Comparison of ENCODE assay signal across 9 cellular contexts in genomic region chr6:31900917-31901414, GRCh38. TPM values are rescaled to one million over a fixed set of nuclear protein-coding genes. Genes with fewer than 3 reads are reported as not detected.
DNase-seq lines count a peak whose midpoint lies in the region; ATAC-seq and TF ChIP-seq lines count a peak whose summit lies in the region.
"Had no signal": no experiment of that assay in that cellular context is flagged by ENCODE, and none has a peak within 500 bp of the region (broad histone marks: within the 10 kb centered on the region; RNA-seq: fewer than 3 reads in every experiment).

No MANE protein-coding gene starts in this region.

- DNase-seq in GM23248 = peak; percentile 26
- DNase-seq in retina = peak; percentile 61
- no peak for DNase-seq in NCI-H146 (lab: John Stamatoyannopoulos, UW)
- no peak for DNase-seq in DMS114 treated with DMSO at 0.1 percent for 48 hours (lab: John Stamatoyannopoulos, UW; ENCODE audit: unreplicated experiment)
- no peak for DNase-seq in NCI-H2107 (lab: John Stamatoyannopoulos, UW)
- DNase-seq in LoVo (ENCODE audit: low spot score) = no peak

- WGBS in GM23248 (ENCODE audit: low coverage in 1 of 2, low lambda C conversion rate in 2 of 2, missing lambda C conversion rate in 2 of 2), 2 experiments = 35 to 44% methylated on average over 28 to 29 of the region's 29 CpGs
- WGBS in gastroesophageal sphincter (ENCODE audit: low coverage in 1 of 2), 2 donors = no CpG with 5 or more reads among the region's 29 CpGs

- in situ Hi-C loops in GM23248 (cut with MboI) = no loop called here

- TF ChIP-seq CTCF in VCaP (conservative IDR thresholded peaks at IDR 0.05) = no peak
- no peak for TF ChIP-seq CTCF in gastroesophageal sphincter (IDR thresholded peaks at IDR 0.05)

- H3K27ac ChIP-seq in GM23248 (peak overlapping the region; percentile 70), VCaP (peak overlapping the region; percentile 92), gastroesophageal sphincter (peak overlapping the region in 3 of 4 donors; percentile 87 to 92 (median 89))

- H3K9ac ChIP-seq in GM23248 = peak overlapping the region; percentile 83

- H3K4me1 ChIP-seq in GM23248 (ENCODE audit: insufficient read depth) (peaks cover 10% of the 10 kb centered on the region), gastroesophageal sphincter (peaks cover 3 to 70% (median 14%) of the 10 kb centered on the region in 3 donors)

- no peak for ATAC-seq in gastroesophageal sphincter

- H3K9me2 ChIP-seq in GM23248 (ENCODE audit: insufficient read depth) = no peaks in the 10 kb centered on the region

- H3K79me2 ChIP-seq in GM23248 (ENCODE audit: insufficient read depth) = peaks cover 6% of the 10 kb centered on the region; the same call in 1 of the 2 replicates

- H3K36me3 ChIP-seq in GM23248 (ENCODE audit: low read depth) (no peaks in the 10 kb centered on the region), gastroesophageal sphincter (peaks cover 0 to 6% of the 10 kb centered on the region in 2 donors)

- TF ChIP-seq POLR2A in gastroesophageal sphincter (IDR thresholded peaks at IDR 0.05) = no peak

- H3K9me3 ChIP-seq in GM23248 (ENCODE audit: low read depth) (no peaks in the 10 kb centered on the region), gastroesophageal sphincter (no peaks in the 10 kb centered on the region)

- peaks cover 13% of the 10 kb centered on the region for H3F3A ChIP-seq in GM23248 (ENCODE audit: insufficient read depth)

- H3K4me3 ChIP-seq in GM23248 (peak overlapping the region; percentile 78), gastroesophageal sphincter (peak overlapping the region; percentile 49 to 79)

- H4K20me1 ChIP-seq in GM23248 (ENCODE audit: insufficient read depth) = no peaks in the 10 kb centered on the region

- no peak for TF ChIP-seq EP300 in gastroesophageal sphincter (IDR thresholded peaks at IDR 0.05)

- peak overlapping the region; percentile 78 for H3K4me2 ChIP-seq in GM23248 (ENCODE audit: unreplicated experiment)

- H2AFZ ChIP-seq in GM23248 = no peak overlapping the region

- H3K27me3 ChIP-seq in GM23248 (replicated peaks; ENCODE audit: insufficient read depth) (no peaks in the 10 kb centered on the region), gastroesophageal sphincter (no peaks in the 10 kb centered on the region)

RNA-seq across cellular contexts. Expression of gene ZBTB12, which starts 0.9 kb away (rescaled TPM):
- 2.0 and 6.1 TPM in 2 replicates for total RNA-seq in GM23248 (2014; rRNA removed; shearing (Covaris generic))
- not detected in 2 replicates for polyA plus RNA-seq in GM23248 (2016; fragmentation: Nextera tagmentation; extraction: Ambion mirVana)
- total RNA-seq in gastroesophageal sphincter = 1 to 10 TPM in 2 of 4 donors, under 1 TPM in 2; 0.40 to 2.0 (median 0.86) TPM

RNA-seq across cellular contexts. Expression of gene EHMT2, which starts 3.5 kb away (rescaled TPM):
- total RNA-seq in GM23248 (2014; rRNA removed; shearing (Covaris generic)) = 40.2 and 41.5 TPM in 2 replicates
- polyA plus RNA-seq in GM23248 (2016; fragmentation: Nextera tagmentation; extraction: Ambion mirVana) = 26.5 and 27.5 TPM in 2 replicates
- total RNA-seq in gastroesophageal sphincter = 10 to 100 TPM; 29.5 to 43.4 (median 35.5) TPM

RNA-seq across cellular contexts. Expression of gene SLC44A4, which starts 22.2 kb away (rescaled TPM):
- total RNA-seq in GM23248 (2014; rRNA removed; shearing (Covaris generic)) = not detected in 2 replicates
- polyA plus RNA-seq in GM23248 (2016; fragmentation: Nextera tagmentation; extraction: Ambion mirVana) = not detected in 2 replicates
- total RNA-seq in gastroesophageal sphincter = 1 to 10 TPM in 2 of 4 donors, not detected in 2; 1.1 to 4.5 TPM
- total RNA-seq: T-helper 1 cell treated with Interleukin-12 subunit alpha and Interleukin-12 subunit beta and Interleukin-4 antibody, amounts not matched to agents 30 ng/mL and 1 ng/mL, for 36 hours had no signal

RNA-seq across cellular contexts. Expression of gene C2, which starts 26.6 kb away (rescaled TPM):
- 1.3 and 2.1 TPM in 2 replicates for total RNA-seq in GM23248 (2014; rRNA removed; shearing (Covaris generic))
- polyA plus RNA-seq in GM23248 (2016; fragmentation: Nextera tagmentation; extraction: Ambion mirVana) = 1.4 and 2.3 TPM in 2 replicates
- total RNA-seq in gastroesophageal sphincter = 10 to 100 TPM in 3 of 4 donors, 1 to 10 TPM in 1; 3.3 to 33.4 (median 14.4) TPM

RNA-seq across cellular contexts. Expression of gene NEU1, which starts 38.3 kb away (rescaled TPM):
- total RNA-seq in GM23248 (2014; rRNA removed; shearing (Covaris generic)) = 38.3 and 40.2 TPM in 2 replicates
- 27.8 TPM in 2 replicates for polyA plus RNA-seq in GM23248 (2016; fragmentation: Nextera tagmentation; extraction: Ambion mirVana)
- 10 to 100 TPM; 28.2 to 39.1 (median 30.5) TPM for total RNA-seq in gastroesophageal sphincter

Comparison
In these comparisons a context has a peak if more than half of its experiments do, and no peak if none do; other contexts are left out.
1. DNase-seq: peak in GM23248 (single experiment) and retina (single experiment); none in NCI-H146 (single experiment), DMS114 treated with DMSO at 0.1 percent for 48 hours (single experiment), NCI-H2107 (single experiment) and LoVo (single experiment).
2. Peak in every context shown above with its lines, with median percentiles within 50 percentile points of each other: H3K27ac ChIP-seq.